5 cellular contexts compared by ENCODE assay signal in genomic region chr5:113397986-113398385, GRCh38. TPM values are rescaled to one million over a fixed set of nuclear protein-coding genes. Genes with fewer than 3 reads are reported as not detected.
"Had no signal": no experiment of that assay in that cellular context is flagged by ENCODE, and none has a peak within 500 bp of the region (broad histone marks: within the 10 kb centered on the region; RNA-seq: fewer than 3 reads in every experiment).

No MANE protein-coding gene starts in this region.

RNA-seq across cellular contexts. Expression of gene TSSK1B, which starts 36.8 kb away (rescaled TPM):
- total RNA-seq: GM23248, H1, H4, H7, HFFc6 had no signal
